21 cellular contexts compared by ENCODE assay signal in the genomic region with DNA sequence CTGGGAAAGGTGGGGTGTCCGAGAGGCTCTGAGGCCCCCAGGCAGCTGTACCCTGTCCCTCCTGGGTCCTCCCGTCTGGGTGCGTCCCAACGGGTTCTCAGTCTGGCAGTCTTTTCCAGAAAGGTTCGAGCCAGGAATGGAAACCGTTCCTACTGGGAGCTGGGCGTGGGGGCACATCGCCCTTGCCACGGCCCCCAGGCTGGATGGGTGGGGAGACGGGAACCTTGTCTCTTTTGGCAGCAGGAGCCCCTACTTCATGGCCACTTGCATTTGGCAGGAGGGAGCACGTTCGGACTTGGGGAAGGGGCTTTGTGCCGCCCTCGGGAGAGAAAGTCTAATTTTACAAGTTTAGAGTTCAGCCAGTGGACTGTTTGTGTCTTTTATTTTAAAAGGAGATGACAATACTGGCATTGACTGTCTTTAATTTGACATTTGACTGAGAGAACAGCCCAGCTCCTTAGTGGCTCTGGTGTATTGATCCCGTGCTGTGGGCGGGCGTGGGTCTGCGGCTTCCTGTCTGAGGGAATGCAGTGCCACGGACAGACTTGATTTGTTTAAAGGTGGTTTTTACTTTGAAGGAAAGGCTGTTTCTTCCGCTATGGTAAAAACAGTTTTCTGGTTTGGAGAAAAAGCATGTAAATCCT.
"Had no signal": no experiment of that assay in that cellular context is flagged by ENCODE, and none has a peak within 500 bp of the region (broad histone marks: within the 10 kb centered on the region; RNA-seq: fewer than 3 reads in every experiment).

No MANE protein-coding gene starts in this region.

- H3K4me3 Mint-ChIP-seq: effector memory CD8-positive, alpha-beta T cell; memory B cell; natural killer cell had no signal

- H3K27ac Mint-ChIP-seq: effector memory CD8-positive, alpha-beta T cell; memory B cell; natural killer cell had no signal

- H3K36me3 Mint-ChIP-seq: memory B cell, natural killer cell had no signal

- H3K4me1 Mint-ChIP-seq: memory B cell had no signal

- DNase-seq: cerebellar nuclear complex; cortex of kidney; effector memory CD8-positive, alpha-beta T cell; erythroblast; esophagus squamous epithelium; head of caudate nucleus; natural killer cell; occipital lobe; ovary; retina; right lobe of liver; small intestine; stimulated activated CD4-positive, alpha-beta T cell treated with anti-CD3 and anti-CD28 coated beads, Interleukin-15, amount 100 ng/mL, for 24 hours; stimulated activated CD4-positive, alpha-beta T cell treated with anti-CD3 and anti-CD28 coated beads, Interleukin-4, amount 100 ng/mL, for 1 hour; stimulated activated CD8-positive, alpha-beta memory T cell treated with anti-CD3 and anti-CD28 coated beads, Interleukin-4, amount 100 ng/mL, for 48 hours; stimulated activated naive CD4-positive, alpha-beta T cell; substantia nigra; testis; tibial artery; upper lobe of left lung had no signal

- H3K9me3 ChIP-seq: esophagus squamous epithelium, ovary, right lobe of liver, testis, tibial artery, upper lobe of left lung had no signal

- H3K9me3 Mint-ChIP-seq: effector memory CD8-positive, alpha-beta T cell; memory B cell; natural killer cell had no signal

- ATAC-seq: effector memory CD8-positive, alpha-beta T cell; natural killer cell; right lobe of liver had no signal
